Comparison of ENCODE assay signal across 9 cellular contexts in the genomic region with DNA sequence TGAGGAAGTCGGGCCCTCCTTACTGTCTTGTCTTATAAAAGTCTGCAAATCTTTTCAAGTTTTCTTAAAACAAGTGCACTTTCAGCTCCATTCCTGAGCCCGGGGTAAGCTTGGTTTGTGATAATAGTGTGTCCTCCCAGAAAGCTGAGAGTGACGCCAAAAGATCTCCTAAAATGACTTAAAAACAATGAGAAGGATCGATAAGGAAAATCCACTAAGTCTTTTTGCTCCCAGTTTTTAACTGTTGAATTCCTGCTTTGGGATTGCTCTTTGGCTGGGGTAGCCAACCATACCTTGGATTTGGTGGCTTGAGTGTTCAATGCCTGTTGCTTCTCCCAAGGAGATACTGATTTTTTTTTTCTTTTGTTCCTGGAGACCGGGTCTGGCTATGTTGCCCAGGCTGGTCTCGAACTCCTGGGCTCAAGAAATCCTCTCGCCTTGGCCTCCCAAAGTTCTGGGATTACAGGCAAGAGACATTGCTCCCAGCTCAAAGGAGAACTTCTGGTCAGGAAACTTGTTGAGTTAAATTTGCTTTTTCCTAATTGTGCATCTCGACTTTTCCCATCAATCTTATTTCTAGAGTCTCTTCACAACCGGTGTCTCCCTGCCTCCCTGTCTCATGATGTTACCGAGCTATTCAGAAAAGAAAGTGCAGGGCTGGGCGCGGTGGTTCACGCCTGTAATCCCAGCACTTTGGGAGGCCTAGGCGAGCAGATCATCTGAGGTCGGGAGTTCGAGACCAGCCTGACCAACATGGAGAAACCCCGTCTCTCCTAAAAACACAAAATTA. TPM values are rescaled to one million over a fixed set of nuclear protein-coding genes. Genes with fewer than 3 reads are reported as not detected.
A peak's percentile ranks its signal among the peaks of the same experiment; 100 is the strongest.
DNase-seq lines count a peak whose midpoint lies in the region; FAIRE-seq and TF ChIP-seq lines count a peak whose summit lies in the region.
"Had no signal": no experiment of that assay in that cellular context is flagged by ENCODE, and none has a peak within 500 bp of the region (broad histone marks: within the 10 kb centered on the region; RNA-seq: fewer than 3 reads in every experiment).

No MANE protein-coding gene starts in this region.

- peak overlapping the region; percentile 98 for H3K4me2 ChIP-seq in endothelial cell of umbilical vein (ENCODE audit: insufficient read depth, low read length)

- H3K4me3 Mint-ChIP-seq in CD4-positive, alpha-beta memory T cell, result peak overlapping the region; percentile 94 to 97 (median 95)
- H3K4me3 Mint-ChIP-seq in neural crest cell, result peak overlapping the region; percentile 99

- POLR2A ChIA-PET in CD4-positive, alpha-beta memory T cell (lab: Charles Lee; ENCODE audit: partially characterized antibody), result interaction anchor here (0.7 to 9.7 kb wide), 21 partner anchors 7 to 392 kb away, joined by 3 to 139 read pairs (median 8); a partner anchor contains a TSS
- POLR2A ChIA-PET in endothelial cell of umbilical vein (lab: Charles Lee), result interaction anchor here (1.0 to 1.9 kb wide), 6 partner anchors 11 to 213 kb away, joined by 3 to 15 read pairs (median 8); no protein-coding TSS in a partner anchor

- DNase-seq in CD4-positive, alpha-beta memory T cell, result peak in 2 of 5 donors; percentile 16 to 39
- DNase-seq in RKO (ENCODE audit: low spot score) (peak; percentile 33), endothelial cell of umbilical vein (ENCODE audit: low read depth, low spot score) (peak; percentile 49), neural crest cell (ENCODE audit: low read depth, low spot score) (no peak), SIG-M5 treated with dmso at 0.1 percent for 504 hours (lab: John Stamatoyannopoulos, UW; ENCODE audit: unreplicated experiment) (no peak), hippocampal formation (lab: John Stamatoyannopoulos, UW) (no peak), pons (ENCODE audit: low spot score) (no peak)
- no peak for DNase-seq in stimulated activated CD4-positive, alpha-beta T cell treated with anti-CD3 and anti-CD28 coated beads, Interleukin-4, amount 100 ng/mL, for 1 hour

- peaks cover 17 to 50% of the 10 kb centered on the region in 2 donors for H3K36me3 Mint-ChIP-seq in CD4-positive, alpha-beta memory T cell
- H3K36me3 Mint-ChIP-seq in neural crest cell (ENCODE audit: low read depth), result peaks cover 15% of the 10 kb centered on the region

- H2AFZ ChIP-seq in endothelial cell of umbilical vein (ENCODE audit: low read depth, low read length), result no peak overlapping the region

- peak overlapping the region; percentile 94 to 100 (median 98) for H3K27ac Mint-ChIP-seq in CD4-positive, alpha-beta memory T cell
- peak overlapping the region; percentile 95 for H3K27ac Mint-ChIP-seq in neural crest cell (ENCODE audit: unreplicated experiment)

- H3K36me3 ChIP-seq in CD4-positive, alpha-beta memory T cell (ENCODE audit: insufficient read depth, low read length), result peaks cover 21% of the 10 kb centered on the region
- peaks cover 12 to 18% of the 10 kb centered on the region in 2 experiments for H3K36me3 ChIP-seq in endothelial cell of umbilical vein (ENCODE audit: control insufficient read depth in 2 of 2, extremely low read depth in 1 of 2, insufficient read depth in 2 of 2, low read length in 2 of 2)

- H3K27me3 ChIP-seq in CD4-positive, alpha-beta memory T cell (ENCODE audit: insufficient read depth, low read length), result no peaks in the 10 kb centered on the region
- no peaks in the 10 kb centered on the region for H3K27me3 ChIP-seq in endothelial cell of umbilical vein (ENCODE audit: control insufficient read depth in 2 of 2, insufficient read depth in 2 of 2, low read length in 2 of 2)

- H3K9me1 ChIP-seq in endothelial cell of umbilical vein (replicated peaks; ENCODE audit: control insufficient read depth, extremely low read depth, insufficient read depth, low read length), result no peaks in the 10 kb centered on the region

- no TSS peak for BruUV-seq in endothelial cell of umbilical vein (replicated peaks; lab: Mats Ljungman, UMichigan)

- dilution Hi-C loops in endothelial cell of umbilical vein (cut with MboI; ENCODE audit: extremely low pct_ligation_motif_present, low sequenced_read_pairs), result loop anchor here (25.0 kb wide), 1 partner anchor 191 kb away; a partner anchor contains a TSS

- peak overlapping the region; percentile 96 for H3K9ac ChIP-seq in endothelial cell of umbilical vein (replicated peaks; ENCODE audit: extremely low read depth, insufficient read depth, low read length)

- H3K4me1 ChIP-seq in CD4-positive, alpha-beta memory T cell (ENCODE audit: insufficient read depth, low read length), result peaks cover 54% of the 10 kb centered on the region
- peaks cover 38% of the 10 kb centered on the region for H3K4me1 ChIP-seq in endothelial cell of umbilical vein (ENCODE audit: control insufficient read depth, extremely low read depth, insufficient read depth, low read length)

- peaks cover 0 to 2% (median 0%) of the 10 kb centered on the region in 8 donors for H3K9me3 Mint-ChIP-seq in CD4-positive, alpha-beta memory T cell
- no peaks in the 10 kb centered on the region for H3K9me3 Mint-ChIP-seq in neural crest cell

- peak overlapping the region; percentile 59 to 89 for H3K4me3 ChIP-seq in CD4-positive, alpha-beta memory T cell (ENCODE audit: low read length in 2 of 2)
- H3K4me3 ChIP-seq in endothelial cell of umbilical vein (replicated peaks in 1 of 3; ENCODE audit: insufficient read depth in 1 of 3, low read depth in 1 of 3, low read length in 3 of 3), result peak overlapping the region; percentile 90 to 95 (median 92)

- H4K20me1 ChIP-seq in endothelial cell of umbilical vein (replicated peaks; ENCODE audit: control insufficient read depth, extremely low read depth, insufficient read depth, low read length), result no peaks in the 10 kb centered on the region

- CTCF ChIA-PET in CD4-positive, alpha-beta memory T cell (lab: Charles Lee; ENCODE audit: partially characterized antibody), result interaction anchor here (1.1 to 5.4 kb wide), 19 partner anchors 8 to 213 kb away, joined by 3 to 81 read pairs (median 14); no protein-coding TSS in a partner anchor
- CTCF ChIA-PET in endothelial cell of umbilical vein (lab: Charles Lee), result interaction anchor here (0.9 to 6.0 kb wide), 16 partner anchors 10 to 545 kb away, joined by 3 to 61 read pairs (median 6); no protein-coding TSS in a partner anchor

- peaks cover 27 to 84% (median 47%) of the 10 kb centered on the region in 4 donors for H3K4me1 Mint-ChIP-seq in CD4-positive, alpha-beta memory T cell
- H3K4me1 Mint-ChIP-seq in neural crest cell, result peaks cover 62% of the 10 kb centered on the region

- TF ChIP-seq CTCF in endothelial cell of umbilical vein (IDR thresholded peaks at IDR 0.05; ENCODE audit: extremely low read depth in 1 of 2, insufficient read depth in 1 of 2, low read depth in 1 of 2, low read length in 2 of 2), result no peak
- no peak for TF ChIP-seq CTCF in neural crest cell (conservative IDR thresholded peaks at IDR 0.05)

- peaks cover 0 to 6% of the 10 kb centered on the region in 2 donors for H3K27me3 Mint-ChIP-seq in CD4-positive, alpha-beta memory T cell
- H3K27me3 Mint-ChIP-seq in neural crest cell (ENCODE audit: low read depth), result peaks cover 2% of the 10 kb centered on the region

- FAIRE-seq in endothelial cell of umbilical vein (lab: Jason Lieb, UNC), result no peak
- FAIRE-seq: frontal cortex had no signal

- peaks cover 77% of the 10 kb centered on the region for H3K79me2 ChIP-seq in endothelial cell of umbilical vein (ENCODE audit: control insufficient read depth, insufficient read depth, low read length)

- TF ChIP-seq POLR2A in endothelial cell of umbilical vein (IDR thresholded peaks at IDR 0.05; ENCODE audit: low read depth, low read length), result no peak

- H3K27ac ChIP-seq in CD4-positive, alpha-beta memory T cell (ENCODE audit: low read depth, low read length), result peak overlapping the region; percentile 94
- H3K27ac ChIP-seq in endothelial cell of umbilical vein (ENCODE audit: insufficient read depth, low read depth, low read length), result peak overlapping the region; percentile 98

- no peaks in the 10 kb centered on the region for H3K9me3 ChIP-seq in CD4-positive, alpha-beta memory T cell (ENCODE audit: control insufficient read depth in 1 of 2, low read length in 2 of 2)
- no peaks in the 10 kb centered on the region for H3K9me3 ChIP-seq in endothelial cell of umbilical vein (replicated peaks; ENCODE audit: control insufficient read depth, insufficient read depth, low read length)

- intact Hi-C loops in CD4-positive, alpha-beta memory T cell (cut with micrococcal nuclease), result no loop called here
- intact Hi-C loops in endothelial cell of umbilical vein (cut with micrococcal nuclease), result loop anchor here (1.0 to 5.0 kb wide), 6 partner anchors 191 to 544 kb away; a partner anchor contains a TSS

TF ChIP-seq in endothelial cell of umbilical vein, 7 proteins besides CTCF, POLR2A, EP300 and RAD21:
- no peak for TF ChIP-seq MYC (IDR thresholded peaks at IDR 0.05; ENCODE audit: low read depth, low read length)

RNA-seq across cellular contexts. Expression of a gene that starts 3.0 kb away (rescaled TPM):
- 10 to 100 TPM; 90.0 to 95.1 TPM for total RNA-seq in CD4-positive, alpha-beta memory T cell
- 10 to 100 TPM; 69.6 to 85.8 TPM for polyA plus RNA-seq in CD4-positive, alpha-beta memory T cell
- total RNA-seq in endothelial cell of umbilical vein, result 71.1 and 75.6 TPM in 2 replicates
- 95.8 and 96.6 TPM in 2 replicates for polyA plus RNA-seq in endothelial cell of umbilical vein
- 96.9 and 103 TPM in 2 replicates for polyA plus RNA-seq in endothelial cell of umbilical vein (2011; cell fraction: cytosol; rRNA removed)
- 194 and 217 TPM in 2 replicates for polyA plus RNA-seq in endothelial cell of umbilical vein (2011; cell fraction: nucleus; rRNA removed)
- polyA plus RNA-seq in endothelial cell of umbilical vein (2012), result 46.9 and 47.2 TPM in 2 replicates
- 99.1 and 109 TPM in 2 replicates for polyA minus RNA-seq in endothelial cell of umbilical vein
- 61.6 TPM for polyA minus RNA-seq in endothelial cell of umbilical vein (2011; cell fraction: cytosol; rRNA and poly(A)+ RNA removed)
- polyA minus RNA-seq in endothelial cell of umbilical vein (2011; cell fraction: nucleus; rRNA and poly(A)+ RNA removed), result 84.2 and 93.9 TPM in 2 replicates
- total RNA-seq in neural crest cell, result 49.1 and 57.9 TPM in 2 replicates

Comparison
In these comparisons a context has a peak if more than half of its experiments do, and no peak if none do; other contexts are left out.
1. DNase-seq: peak in RKO (single experiment) and endothelial cell of umbilical vein (single experiment); none in neural crest cell (single experiment), SIG-M5 treated with dmso at 0.1 percent for 504 hours (single experiment), stimulated activated CD4-positive, alpha-beta T cell treated with anti-CD3 and anti-CD28 coated beads, Interleukin-4, amount 100 ng/mL, for 1 hour (single experiment), hippocampal formation (0 of 2) and pons (single experiment).